Comparison of ENCODE assay signal across 9 cellular contexts in genomic region chr11:94974178-94974577, GRCh38. TPM values are rescaled to one million over a fixed set of nuclear protein-coding genes. Genes with fewer than 3 reads are reported as not detected.
A peak's percentile ranks its signal among the peaks of the same experiment; 100 is the strongest.
DNase-seq lines count a peak whose midpoint lies in the region; ATAC-seq and TF ChIP-seq lines count a peak whose summit lies in the region.
"Had no signal": no experiment of that assay in that cellular context is flagged by ENCODE, and none has a peak within 500 bp of the region (broad histone marks: within the 10 kb centered on the region; RNA-seq: fewer than 3 reads in every experiment).

No MANE protein-coding gene starts in this region.

- H2BK15ac ChIP-seq in IMR-90 (ENCODE audit: low read depth, low read length), result no peak overlapping the region

- H3K9ac ChIP-seq in IMR-90 (ENCODE audit: low read depth, low read length), result peak overlapping the region; percentile 95; the same call in 1 of the 2 replicates

- POLR2A ChIA-PET in A673 (lab: Charles Lee; ENCODE audit: low non-redundant PET), result interaction anchor here (0.5 kb wide), 1 partner anchor 93 kb away, joined by 4 read pairs; no protein-coding TSS in a partner anchor
- POLR2A ChIA-PET in IMR-90 (lab: Charles Lee; ENCODE audit: unreplicated experiment), result no interaction called here

- DNase-seq in A673 (ENCODE audit: low spot score), result peak; percentile 7
- no peak for DNase-seq in IMR-90
- DNase-seq in choroid plexus epithelial cell (ENCODE audit: low read depth), result no peak
- no peak for DNase-seq in naive B cell
- no peak for DNase-seq in NCI-H1930 (lab: John Stamatoyannopoulos, UW)

- no peak overlapping the region for H2AK5ac ChIP-seq in IMR-90 (ENCODE audit: low read depth, low read length)

- no peak overlapping the region for H2BK20ac ChIP-seq in IMR-90 (ENCODE audit: low read depth, low read length)

- H3K9me3 Mint-ChIP-seq in naive B cell, result peaks cover 0 to 4% (median 0%) of the 10 kb centered on the region in 7 donors

- H3K4me3 ChIP-seq in A673 (ENCODE audit: low read depth, low read length, poor library complexity, severe bottlenecking) (peak overlapping the region; percentile 82), IMR-90 (ENCODE audit: insufficient read depth, low read depth, low read length) (peak overlapping the region; percentile 95; the same call in 1 of the 2 replicates), choroid plexus epithelial cell (ENCODE audit: low read depth, low read length) (peak overlapping the region; percentile 80)

- no peak overlapping the region; the same call in 1 of the 2 replicates for H4K5ac ChIP-seq in IMR-90 (ENCODE audit: low read depth, low read length)

- no TSS peak for BruUV-seq in A673 (replicated peaks; lab: Mats Ljungman, UMichigan)
- no TSS peak for BruUV-seq in IMR-90 (replicated peaks; lab: Mats Ljungman, UMichigan)

- peaks cover 0 to 9% (median 0%) of the 10 kb centered on the region in 3 donors for H3K27me3 Mint-ChIP-seq in naive B cell

- H3K27me3 ChIP-seq in A673 (replicated peaks; ENCODE audit: insufficient read depth, low read depth, low read length, poor library complexity) (no peaks in the 10 kb centered on the region), IMR-90 (ENCODE audit: control insufficient read depth, insufficient read depth, low read length) (no peaks in the 10 kb centered on the region)

- H3K4ac ChIP-seq in IMR-90 (ENCODE audit: low read depth, low read length), result peak overlapping the region; percentile 79; the same call in 1 of the 2 replicates

- peaks cover 12 to 23% (median 15%) of the 10 kb centered on the region in 3 donors for H3K4me1 Mint-ChIP-seq in naive B cell

- intact Hi-C loops in A673 (cut with micrococcal nuclease; ENCODE audit: unreplicated experiment), result no loop called here
- intact Hi-C loops in IMR-90 (cut with micrococcal nuclease), result loop anchor here (5.0 to 10.0 kb wide), 5 partner anchors 93 to 1453 kb away; partner anchors contain the start of gene SRSF8

- no peaks in the 10 kb centered on the region for H3K9me3 ChIP-seq in A673 (ENCODE audit: low read depth, low read length, poor library complexity, severe bottlenecking)
- no peaks in the 10 kb centered on the region for H3K9me3 ChIP-seq in IMR-90 (ENCODE audit: control insufficient read depth, insufficient read depth, low read length)

- no peak overlapping the region for H4K91ac ChIP-seq in IMR-90 (ENCODE audit: insufficient read depth, low read depth, low read length)

- TF ChIP-seq RAD21 in IMR-90 (IDR thresholded peaks at IDR 0.05; ENCODE audit: low read length), result no peak

- H3K18ac ChIP-seq in IMR-90 (ENCODE audit: low read depth, low read length), result no peak overlapping the region

- peaks cover 10 to 18% of the 10 kb centered on the region in 2 donors for H3K36me3 Mint-ChIP-seq in naive B cell

- no peak for TF ChIP-seq POLR2A in IMR-90 (IDR thresholded peaks at IDR 0.05; ENCODE audit: low read depth, low read length)

- peaks cover 29% of the 10 kb centered on the region for H3K36me3 ChIP-seq in A673 (ENCODE audit: insufficient read depth, low read length, poor library complexity, severe bottlenecking)
- peaks cover 9% of the 10 kb centered on the region for H3K36me3 ChIP-seq in IMR-90 (ENCODE audit: control insufficient read depth, insufficient read depth, low read length)

- no peak overlapping the region for H3K56ac ChIP-seq in IMR-90 (ENCODE audit: extremely low read depth, insufficient read depth, low read length)

- H2AK9ac ChIP-seq in IMR-90 (replicated peaks; ENCODE audit: low read depth, low read length, poor library complexity), result no peak overlapping the region

- H4K20me1 ChIP-seq in IMR-90 (ENCODE audit: insufficient read depth, low read length), result no peaks in the 10 kb centered on the region

- ATAC-seq in IMR-90 (ENCODE audit: low read depth) (no peak), naive B cell (ENCODE audit: low read depth in 2 of 2) (no peak), GM21390 (IDR thresholded peaks at IDR 0.05; ENCODE audit: unreplicated experiment) (no peak), HG02759 (IDR thresholded peaks at IDR 0.05; ENCODE audit: unreplicated experiment) (no peak), HG03460 (IDR thresholded peaks at IDR 0.05; ENCODE audit: unreplicated experiment) (no peak)

- no peak overlapping the region for H2BK120ac ChIP-seq in IMR-90 (ENCODE audit: low read depth, low read length)

- peak overlapping the region; percentile 93 to 100 (median 98) for H3K4me3 Mint-ChIP-seq in naive B cell

- dilution Hi-C loops in IMR-90 (cut with HindIII; ENCODE audit: low sequenced_read_pairs, unreplicated experiment), result no loop called here

- H3K79me1 ChIP-seq in IMR-90 (ENCODE audit: low read depth in 1 of 2, low read length in 2 of 2), result peaks cover 7 to 16% of the 10 kb centered on the region in 2 experiments

- H3K23ac ChIP-seq in IMR-90 (ENCODE audit: low read depth, low read length), result no peak overlapping the region; the same call in 1 of the 2 replicates

- H3K4me1 ChIP-seq in A673 (ENCODE audit: insufficient read depth, low read length, poor library complexity, severe bottlenecking) (peaks cover 10% of the 10 kb centered on the region), IMR-90 (ENCODE audit: control insufficient read depth, insufficient read depth, low read length) (no peaks in the 10 kb centered on the region)

- in situ Hi-C loops in IMR-90 (cut with MboI; ENCODE audit: low sequenced_read_pairs), result loop anchor here (5.0 to 10.0 kb wide), 2 partner anchors 352 to 1451 kb away; no protein-coding TSS in a partner anchor

- peak overlapping the region; percentile 80 for H3K27ac ChIP-seq in A673 (ENCODE audit: low read depth, low read length, poor library complexity, severe bottlenecking)
- no peak overlapping the region for H3K27ac ChIP-seq in IMR-90 (ENCODE audit: insufficient read depth, low read length)

- H4K8ac ChIP-seq in IMR-90 (ENCODE audit: low read depth in 2 of 2, low read length in 2 of 2), result peak overlapping the region; percentile 87 to 91

- H3K9me1 ChIP-seq in IMR-90 (ENCODE audit: insufficient read depth, low read length), result no peaks in the 10 kb centered on the region

- peak overlapping the region; percentile 67 for H2BK5ac ChIP-seq in IMR-90 (ENCODE audit: low read depth, low read length, poor library complexity, severe bottlenecking)

- H2AFZ ChIP-seq in IMR-90 (replicated peaks; ENCODE audit: low read length, poor library complexity), result no peak overlapping the region

- CTCF ChIA-PET in A673 (lab: Charles Lee), result interaction anchor here (1.4 kb wide), 1 partner anchor 93 kb away, joined by 4 read pairs; no protein-coding TSS in a partner anchor
- CTCF ChIA-PET in IMR-90 (lab: Yijun Ruan, JAX), result interaction anchor here (0.7 kb wide), 1 partner anchor 1241 kb away, joined by 3 read pairs; no protein-coding TSS in a partner anchor

- peak overlapping the region; percentile 80; the same call in 1 of the 2 replicates for H3K4me2 ChIP-seq in IMR-90 (ENCODE audit: low read depth, low read length)

- H3K14ac ChIP-seq in IMR-90 (replicated peaks; ENCODE audit: low read depth, low read length), result peak overlapping the region; percentile 86; the same call in 1 of the 2 replicates

- no CpG with 5 or more reads among the region's 6 CpGs for WGBS in IMR-90 (ENCODE audit: extremely low coverage in 2 of 2, insufficient read length in 1 of 2), 2 experiments

- TF ChIP-seq CTCF in A673 (conservative IDR thresholded peaks at IDR 0.05; ENCODE audit: low read depth, low read length) (no peak), IMR-90 (conservative IDR thresholded peaks at IDR 0.05; ENCODE audit: low read depth, low read length) (no peak), choroid plexus epithelial cell (conservative IDR thresholded peaks at IDR 0.05; ENCODE audit: low read depth, low read length) (no peak)

- H3K27ac Mint-ChIP-seq in naive B cell, result peak overlapping the region in 5 of 6 donors; percentile 94 to 98 (median 97)

TF ChIP-seq in IMR-90, 13 proteins besides CTCF, POLR2A, EP300 and RAD21:
- no peak for TF ChIP-seq RCOR1 (IDR thresholded peaks at IDR 0.05; ENCODE audit: insufficient replicate concordance, low read length)
- no peak for TF ChIP-seq MXI1 (IDR thresholded peaks at IDR 0.05; ENCODE audit: borderline replicate concordance, low read depth, low read length)
- no peak for TF ChIP-seq USF2 (IDR thresholded peaks at IDR 0.05; ENCODE audit: low read depth, low read length)
- TF ChIP-seq ELK1 (IDR thresholded peaks at IDR 0.05; ENCODE audit: borderline replicate concordance, low read depth, low read length), result no peak
- TF ChIP-seq MAZ (IDR thresholded peaks at IDR 0.05; ENCODE audit: borderline replicate concordance, low read depth, low read length), result no peak
- TF ChIP-seq MAFK (IDR thresholded peaks at IDR 0.05; ENCODE audit: low read depth, low read length), result no peak

RNA-seq across cellular contexts. Expression of gene KDM4D, which starts 0.7 kb away (rescaled TPM):
- 3.0 and 3.9 TPM in 2 replicates for total RNA-seq in A673 (2021)
- 0.90 and 1.1 TPM in 2 replicates for total RNA-seq in IMR-90 (2012; rRNA removed)
- polyA plus RNA-seq in IMR-90 (2012; rRNA removed), result 0.99 and 1.1 TPM in 2 replicates
- polyA plus RNA-seq in IMR-90 (2012; cell fraction: cytosol; rRNA removed), result 0.40 and 0.84 TPM in 2 replicates
- polyA plus RNA-seq in IMR-90 (2012; cell fraction: nucleus; rRNA removed; ENCODE audit: low replicate concordance), result 0.45 and 0.65 TPM in 2 replicates
- polyA plus RNA-seq in naive B cell (ENCODE audit: low read depth in 6 of 6), result 1 to 10 TPM in 4 of 6 donors, under 1 TPM in 2; 0.24 to 3.8 (median 1.4) TPM

RNA-seq across cellular contexts. Expression of gene CWC15, which starts 0.8 kb away (rescaled TPM):
- total RNA-seq in A673 (2021) (86.1 and 86.7 TPM in 2 replicates), IMR-90 (2012; rRNA removed) (48.6 and 70.0 TPM in 2 replicates)
- polyA plus RNA-seq in IMR-90 (2012; rRNA removed) (34.7 and 38.4 TPM in 2 replicates), naive B cell (ENCODE audit: low read depth in 6 of 6) (10 to 100 TPM; 42.0 to 68.2 (median 56.8) TPM)
- polyA plus RNA-seq in IMR-90 (2012; cell fraction: cytosol; rRNA removed), result 7.5 and 12.7 TPM in 2 replicates
- 3.1 and 31.3 TPM in 2 replicates for polyA plus RNA-seq in IMR-90 (2012; cell fraction: nucleus; rRNA removed; ENCODE audit: low replicate concordance)

RNA-seq across cellular contexts. Expression of gene KDM4E, which starts 50.9 kb away (rescaled TPM):
- total RNA-seq in A673 (2021), result not detected in 2 replicates
- total RNA-seq in IMR-90 (2012; rRNA removed), result not detected in 2 replicates
- polyA plus RNA-seq in IMR-90 (2012; rRNA removed), result not detected in 2 replicates
- polyA plus RNA-seq in IMR-90 (2012; cell fraction: cytosol; rRNA removed), result not detected in 2 replicates
- polyA plus RNA-seq in IMR-90 (2012; cell fraction: nucleus; rRNA removed; ENCODE audit: low replicate concordance), result not detected in 2 replicates
- polyA plus RNA-seq in naive B cell (ENCODE audit: low read depth in 6 of 6), result not detected
- total RNA-seq: LHCN-M2 had no signal
